Comparison of ENCODE assay signal across 2 cellular contexts in genomic region chr4:152346979-152347378, GRCh38.
TF ChIP-seq lines count a peak whose summit lies in the region.

No MANE protein-coding gene starts in this region.

TF ChIP-seq in IMR-90, 13 proteins besides CTCF, POLR2A, EP300 and RAD21:
- peak; percentile 73 for TF ChIP-seq MAFK (IDR thresholded peaks at IDR 0.05; ENCODE audit: low read depth, low read length)
- no peak for TF ChIP-seq RCOR1 (IDR thresholded peaks at IDR 0.05; ENCODE audit: insufficient replicate concordance, low read length)

TF ChIP-seq in H1, 55 proteins besides CTCF, POLR2A, EP300 and RAD21:
- TF ChIP-seq SAP30 (IDR thresholded peaks at IDR 0.05; ENCODE audit: insufficient read depth, insufficient replicate concordance, low read length) = no peak
- peak; percentile 24; the same call in 1 of the 2 replicates for TF ChIP-seq MAFK (IDR thresholded peaks at IDR 0.05; ENCODE audit: low read depth, low read length)
